ENCODE assay signal across 1 cellular context in the genomic region with DNA sequence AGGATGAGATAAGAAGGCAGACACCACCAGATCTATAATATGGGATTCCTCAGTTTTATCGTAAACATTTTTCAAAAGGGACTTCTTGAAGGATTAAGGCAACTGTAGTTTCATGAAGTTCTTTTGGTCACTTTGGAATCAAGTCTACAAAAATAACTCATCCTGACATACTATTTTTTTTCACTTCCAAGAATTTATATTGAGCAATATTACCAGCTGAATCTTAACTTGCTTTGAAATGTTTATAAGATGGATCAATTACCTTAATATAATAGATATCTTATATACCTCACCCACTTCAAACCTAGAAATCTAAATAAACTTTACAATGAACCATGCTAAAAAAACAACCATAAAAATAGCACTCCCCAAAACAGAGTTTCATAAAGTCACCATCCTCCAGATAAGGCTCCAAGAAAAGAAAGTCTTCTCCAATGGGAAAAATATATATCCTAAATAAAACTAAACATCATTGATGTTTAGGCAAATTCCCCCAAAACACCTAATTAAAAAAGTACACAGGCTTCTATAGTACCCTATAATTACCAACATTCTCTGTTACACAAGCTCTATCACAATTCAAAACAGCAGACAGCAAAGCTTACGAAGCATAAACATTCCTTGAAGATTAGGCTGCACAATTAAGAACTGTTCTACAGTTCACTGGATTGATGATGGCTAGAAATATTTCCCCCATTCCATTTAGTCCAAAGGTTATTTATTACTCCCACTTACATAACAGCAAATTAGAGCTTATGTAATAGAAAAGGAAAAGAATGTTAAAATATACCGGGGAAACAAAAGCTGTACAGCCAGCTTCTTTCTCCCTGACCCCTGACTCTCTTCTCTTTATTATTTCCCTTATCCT.
TF ChIP-seq lines count a peak whose summit lies in the region.

No MANE protein-coding gene starts in this region.

TF ChIP-seq in endothelial cell of umbilical vein, 7 proteins besides CTCF, POLR2A, EP300 and RAD21:
- TF ChIP-seq FOS (IDR thresholded peaks at IDR 0.05; ENCODE audit: borderline replicate concordance, insufficient read depth, low read length) (peak; percentile 66), POLR2AphosphoS5 (IDR thresholded peaks at IDR 0.05; ENCODE audit: insufficient read depth, low read depth, low read length) (no peak), GATA2 (IDR thresholded peaks at IDR 0.05; ENCODE audit: insufficient read depth, insufficient read length, low read depth, low read length) (peak; percentile 17), JUN (IDR thresholded peaks at IDR 0.05; ENCODE audit: borderline replicate concordance, insufficient read depth, insufficient read length, low read depth) (no peak)
